ENCODE assay signal across 8 cellular contexts in the genomic region with DNA sequence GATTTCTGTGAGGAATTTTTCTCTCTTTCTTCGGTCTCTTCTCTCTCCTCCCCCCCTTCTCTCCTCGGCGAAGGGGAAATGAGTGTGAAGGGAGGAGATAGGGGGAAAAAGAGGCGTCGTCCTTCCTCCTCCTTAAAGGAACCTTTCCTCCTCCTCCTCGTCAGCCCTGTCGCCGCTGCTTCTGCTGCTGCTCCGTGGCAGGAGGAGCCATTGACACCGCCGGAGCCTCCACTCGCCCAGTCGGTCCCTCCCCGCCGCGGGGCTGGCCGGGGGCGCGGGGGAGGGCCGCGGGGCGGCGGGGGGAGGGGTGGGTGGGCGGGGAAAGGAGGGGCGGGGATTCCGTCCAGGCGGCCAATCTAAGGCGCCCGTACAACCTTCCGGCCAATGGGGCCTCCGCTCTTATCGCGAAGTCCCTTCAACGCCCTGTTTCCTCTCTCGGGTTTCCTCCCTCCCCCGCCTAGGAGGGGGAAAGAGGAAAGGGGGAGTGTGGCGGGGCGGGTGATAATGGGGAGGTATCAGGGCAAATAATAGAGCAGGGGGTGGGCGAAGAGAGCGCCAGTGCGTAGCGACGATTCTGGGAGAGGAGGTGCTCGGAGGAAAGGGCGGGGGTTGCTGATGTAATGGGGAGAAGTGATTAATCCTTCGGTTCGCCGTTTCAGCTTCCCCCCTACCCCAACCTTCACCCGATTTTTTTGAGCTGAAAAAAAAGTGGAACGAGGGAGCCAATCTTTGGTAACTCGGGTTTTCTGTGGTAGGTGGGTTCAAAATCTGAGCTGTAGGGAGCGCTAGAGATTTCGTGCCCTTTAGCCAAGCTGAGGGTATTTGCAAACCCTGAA. TPM values are rescaled to one million over a fixed set of nuclear protein-coding genes. Genes with fewer than 3 reads are reported as not detected.
A peak's percentile ranks its signal among the peaks of the same experiment; 100 is the strongest.
DNase-seq lines count a peak whose midpoint lies in the region; ATAC-seq and TF ChIP-seq lines count a peak whose summit lies in the region.

A gene (minus strand): TSS at position 238 of the 836 bp plus-strand sequence. CDS start 778 bp downstream, outside the sequence.

- no peaks in the 10 kb centered on the region for H3K27me3 ChIP-seq in SK-N-SH (ENCODE audit: insufficient read depth)
- H3K27me3 ChIP-seq in suprapubic skin = no peaks in the 10 kb centered on the region

- H3K4me3 ChIP-seq in SK-N-SH (ENCODE audit: low read depth in 2 of 2, low read length in 1 of 2) (peak within 1 kb of the TSS; percentile 74 to 98), suprapubic skin (peak within 1 kb of the TSS; percentile 78)

- H3K36me3 ChIP-seq in SK-N-SH (replicated peaks in 1 of 2; ENCODE audit: control insufficient read depth in 1 of 2, insufficient read depth in 2 of 2, low read length in 1 of 2) (no peaks in the 10 kb centered on the region), suprapubic skin (no peaks in the 10 kb centered on the region)

- TF ChIP-seq EP300 in SK-N-SH (IDR thresholded peaks at IDR 0.05; ENCODE audit: borderline replicate concordance in 1 of 2, low read depth in 1 of 2, low read length in 1 of 2) = no peak; a peak in 1 of 4 replicates
- no peak for TF ChIP-seq EP300 in suprapubic skin (IDR thresholded peaks at IDR 0.05)

- CTCF ChIA-PET in SK-N-SH (lab: Yijun Ruan, JAX) = interaction anchor here (0.6 to 2.3 kb wide), 20 partner anchors 9 to 469 kb away, joined by 3 to 24 read pairs (median 3); no protein-coding TSS in a partner anchor

- H2AFZ ChIP-seq in SK-N-SH (ENCODE audit: low read depth) = peak within 1 kb of the TSS; percentile 84

- peaks cover 11% of the 10 kb centered on the region for H3F3A ChIP-seq in SK-N-SH (replicated peaks; ENCODE audit: insufficient read depth)

- TF ChIP-seq POLR2A in suprapubic skin (IDR thresholded peaks at IDR 0.05) = peak; percentile 20 to 79

- POLR2A ChIA-PET in SK-N-SH (lab: Yijun Ruan, JAX) = interaction anchor here (0.5 to 0.9 kb wide), 11 partner anchors 10 to 385 kb away, joined by 3 to 5 read pairs (median 3); a partner anchor contains a TSS

- peak; percentile 68 for TF ChIP-seq RAD21 in SK-N-SH (IDR thresholded peaks at IDR 0.05; ENCODE audit: low read length)

- H3K4me2 ChIP-seq in SK-N-SH = peak within 1 kb of the TSS; percentile 75

- H3K27ac ChIP-seq in SK-N-SH (ENCODE audit: low read depth in 2 of 2, low read length in 1 of 2) = peak within 1 kb of the TSS; percentile 96 to 100
- peak within 1 kb of the TSS; percentile 100 for H3K27ac ChIP-seq in suprapubic skin

- H3K4me1 ChIP-seq in SK-N-SH (ENCODE audit: control insufficient read depth in 1 of 2, insufficient read depth in 2 of 2, low read depth in 1 of 2, low read length in 1 of 2) (peaks cover 7 to 14% of the 10 kb centered on the region in 2 experiments; a peak in 2 of 4 replicates), suprapubic skin (peaks cover 28% of the 10 kb centered on the region)

- peak; percentile 57 for TF ChIP-seq CTCF in GM10266 (IDR thresholded peaks at IDR 0.05; ENCODE audit: control insufficient read depth, insufficient read depth, low read depth, missing control alignments)
- TF ChIP-seq CTCF in SK-N-SH (IDR thresholded peaks at IDR 0.05) = peak; percentile 79
- peak; percentile 32 to 50 for TF ChIP-seq CTCF in suprapubic skin (IDR thresholded peaks at IDR 0.05)

- H3K9ac ChIP-seq in SK-N-SH = peak within 1 kb of the TSS; percentile 93

- H3K9me2 ChIP-seq in SK-N-SH = no peaks in the 10 kb centered on the region

- H3K79me2 ChIP-seq in SK-N-SH (ENCODE audit: insufficient read depth) = peaks cover 37% of the 10 kb centered on the region

- H4K20me1 ChIP-seq in SK-N-SH (ENCODE audit: insufficient read depth) = peaks cover 32% of the 10 kb centered on the region

- WGBS in SK-N-SH (ENCODE audit: low lambda C conversion rate) = under 1% methylated on average over 48 of the region's 53 CpGs
- WGBS in suprapubic skin = 1% methylated on average over 52 of the region's 53 CpGs

- H3K9me3 ChIP-seq in SK-N-SH (no peaks in the 10 kb centered on the region), suprapubic skin (no peaks in the 10 kb centered on the region)

- peak; percentile 90 for ATAC-seq in HG02588 (IDR thresholded peaks at IDR 0.05; ENCODE audit: unreplicated experiment)

- DNase-seq in GM10266 (ENCODE audit: extremely low spot score) (peak; percentile 95), NCI-H1048 (lab: John Stamatoyannopoulos, UW) (peak; percentile 95), SK-N-SH (peak; percentile 94), globus pallidus (ENCODE audit: low spot score) (peak; percentile 98), nucleus accumbens (lab: John Stamatoyannopoulos, UW) (peak; percentile 74 to 98 (median 95)), suprapubic skin (ENCODE audit: low spot score in 2 of 2) (peak; percentile 98)
- peak; percentile 95 for DNase-seq in activated naive CD4-positive, alpha-beta T cell treated with anti-CD3 and anti-CD28 coated beads, Interleukin-2, amount 50 U/mL, for 16 hours

TF ChIP-seq in SK-N-SH, 30 proteins besides CTCF, POLR2A, EP300 and RAD21 (continues in another document):
- TF ChIP-seq, protein P1, sequence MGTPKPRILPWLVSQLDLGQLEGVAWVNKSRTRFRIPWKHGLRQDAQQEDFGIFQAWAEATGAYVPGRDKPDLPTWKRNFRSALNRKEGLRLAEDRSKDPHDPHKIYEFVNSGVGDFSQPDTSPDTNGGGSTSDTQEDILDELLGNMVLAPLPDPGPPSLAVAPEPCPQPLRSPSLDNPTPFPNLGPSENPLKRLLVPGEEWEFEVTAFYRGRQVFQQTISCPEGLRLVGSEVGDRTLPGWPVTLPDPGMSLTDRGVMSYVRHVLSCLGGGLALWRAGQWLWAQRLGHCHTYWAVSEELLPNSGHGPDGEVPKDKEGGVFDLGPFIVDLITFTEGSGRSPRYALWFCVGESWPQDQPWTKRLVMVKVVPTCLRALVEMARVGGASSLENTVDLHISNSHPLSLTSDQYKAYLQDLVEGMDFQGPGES (IDR thresholded peaks at IDR 0.05; ENCODE audit: low read depth, low read length) = peak; percentile 19; the same call in 1 of the 2 replicates
- peak; percentile 7; the same call in 1 of the 2 replicates for TF ChIP-seq MEF2A (IDR thresholded peaks at IDR 0.05; ENCODE audit: borderline replicate concordance, low read depth)
- peak; percentile 9; the same call in 1 of the 2 replicates for TF ChIP-seq JUND (IDR thresholded peaks at IDR 0.05)
- TF ChIP-seq, protein P2, sequence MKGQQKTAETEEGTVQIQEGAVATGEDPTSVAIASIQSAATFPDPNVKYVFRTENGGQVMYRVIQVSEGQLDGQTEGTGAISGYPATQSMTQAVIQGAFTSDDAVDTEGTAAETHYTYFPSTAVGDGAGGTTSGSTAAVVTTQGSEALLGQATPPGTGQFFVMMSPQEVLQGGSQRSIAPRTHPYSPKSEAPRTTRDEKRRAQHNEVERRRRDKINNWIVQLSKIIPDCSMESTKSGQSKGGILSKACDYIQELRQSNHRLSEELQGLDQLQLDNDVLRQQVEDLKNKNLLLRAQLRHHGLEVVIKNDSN (IDR thresholded peaks at IDR 0.05; ENCODE audit: borderline replicate concordance, low read depth) = no peak
- peak; percentile 68; the same call in 1 of the 2 replicates for TF ChIP-seq MXI1 (IDR thresholded peaks at IDR 0.05; ENCODE audit: low read depth, low read length)
- peak; percentile 72 for TF ChIP-seq RCOR1 (IDR thresholded peaks at IDR 0.05; ENCODE audit: low read length)
- no peak; the same call in 1 of the 2 replicates for TF ChIP-seq NFIC (IDR thresholded peaks at IDR 0.05; ENCODE audit: borderline replicate concordance)
- peak; percentile 34; the same call in 1 of the 2 replicates for TF ChIP-seq SMC3 (IDR thresholded peaks at IDR 0.05; ENCODE audit: low read depth, low read length)
- TF ChIP-seq, protein P3, sequence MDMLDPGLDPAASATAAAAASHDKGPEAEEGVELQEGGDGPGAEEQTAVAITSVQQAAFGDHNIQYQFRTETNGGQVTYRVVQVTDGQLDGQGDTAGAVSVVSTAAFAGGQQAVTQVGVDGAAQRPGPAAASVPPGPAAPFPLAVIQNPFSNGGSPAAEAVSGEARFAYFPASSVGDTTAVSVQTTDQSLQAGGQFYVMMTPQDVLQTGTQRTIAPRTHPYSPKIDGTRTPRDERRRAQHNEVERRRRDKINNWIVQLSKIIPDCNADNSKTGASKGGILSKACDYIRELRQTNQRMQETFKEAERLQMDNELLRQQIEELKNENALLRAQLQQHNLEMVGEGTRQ (IDR thresholded peaks at IDR 0.05; ENCODE audit: borderline replicate concordance, low read depth, low read length) = no peak
- TF ChIP-seq, protein P4, sequence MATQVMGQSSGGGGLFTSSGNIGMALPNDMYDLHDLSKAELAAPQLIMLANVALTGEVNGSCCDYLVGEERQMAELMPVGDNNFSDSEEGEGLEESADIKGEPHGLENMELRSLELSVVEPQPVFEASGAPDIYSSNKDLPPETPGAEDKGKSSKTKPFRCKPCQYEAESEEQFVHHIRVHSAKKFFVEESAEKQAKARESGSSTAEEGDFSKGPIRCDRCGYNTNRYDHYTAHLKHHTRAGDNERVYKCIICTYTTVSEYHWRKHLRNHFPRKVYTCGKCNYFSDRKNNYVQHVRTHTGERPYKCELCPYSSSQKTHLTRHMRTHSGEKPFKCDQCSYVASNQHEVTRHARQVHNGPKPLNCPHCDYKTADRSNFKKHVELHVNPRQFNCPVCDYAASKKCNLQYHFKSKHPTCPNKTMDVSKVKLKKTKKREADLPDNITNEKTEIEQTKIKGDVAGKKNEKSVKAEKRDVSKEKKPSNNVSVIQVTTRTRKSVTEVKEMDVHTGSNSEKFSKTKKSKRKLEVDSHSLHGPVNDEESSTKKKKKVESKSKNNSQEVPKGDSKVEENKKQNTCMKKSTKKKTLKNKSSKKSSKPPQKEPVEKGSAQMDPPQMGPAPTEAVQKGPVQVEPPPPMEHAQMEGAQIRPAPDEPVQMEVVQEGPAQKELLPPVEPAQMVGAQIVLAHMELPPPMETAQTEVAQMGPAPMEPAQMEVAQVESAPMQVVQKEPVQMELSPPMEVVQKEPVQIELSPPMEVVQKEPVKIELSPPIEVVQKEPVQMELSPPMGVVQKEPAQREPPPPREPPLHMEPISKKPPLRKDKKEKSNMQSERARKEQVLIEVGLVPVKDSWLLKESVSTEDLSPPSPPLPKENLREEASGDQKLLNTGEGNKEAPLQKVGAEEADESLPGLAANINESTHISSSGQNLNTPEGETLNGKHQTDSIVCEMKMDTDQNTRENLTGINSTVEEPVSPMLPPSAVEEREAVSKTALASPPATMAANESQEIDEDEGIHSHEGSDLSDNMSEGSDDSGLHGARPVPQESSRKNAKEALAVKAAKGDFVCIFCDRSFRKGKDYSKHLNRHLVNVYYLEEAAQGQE (IDR thresholded peaks at IDR 0.05; ENCODE audit: low read depth, low read length) = peak; percentile 50; the same call in 1 of the 2 replicates
- peak; percentile 63; the same call in 1 of the 2 replicates for TF ChIP-seq RFX5 (IDR thresholded peaks at IDR 0.05; ENCODE audit: low read length)
- peak; percentile 23; the same call in 1 of the 2 replicates for TF ChIP-seq FOSL2 (IDR thresholded peaks at IDR 0.05; ENCODE audit: borderline replicate concordance, low read depth)

RNA-seq across cellular contexts. Expression of the gene that starts here (rescaled TPM):
- polyA plus RNA-seq in SK-N-SH (2012; rRNA removed) = 26.6 and 29.0 TPM in 2 replicates
- polyA plus RNA-seq in SK-N-SH (2012; cell fraction: cytosol; rRNA removed) = 30.0 and 32.3 TPM in 2 replicates
- 76.0 and 102 TPM in 2 replicates for polyA plus RNA-seq in SK-N-SH (2012; cell fraction: nucleus; rRNA removed)
- 10 to 100 TPM; 30.8 to 62.9 (median 47.2) TPM for total RNA-seq in suprapubic skin

Comparison
In these comparisons a context has a peak if more than half of its experiments do, and no peak if none do; other contexts are left out.
1. Peak in every context shown above with its lines: DNase-seq, ATAC-seq, H3K4me3 ChIP-seq and H3K27ac ChIP-seq.